Comparison of ENCODE assay signal across 8 cellular contexts in the genomic region with DNA sequence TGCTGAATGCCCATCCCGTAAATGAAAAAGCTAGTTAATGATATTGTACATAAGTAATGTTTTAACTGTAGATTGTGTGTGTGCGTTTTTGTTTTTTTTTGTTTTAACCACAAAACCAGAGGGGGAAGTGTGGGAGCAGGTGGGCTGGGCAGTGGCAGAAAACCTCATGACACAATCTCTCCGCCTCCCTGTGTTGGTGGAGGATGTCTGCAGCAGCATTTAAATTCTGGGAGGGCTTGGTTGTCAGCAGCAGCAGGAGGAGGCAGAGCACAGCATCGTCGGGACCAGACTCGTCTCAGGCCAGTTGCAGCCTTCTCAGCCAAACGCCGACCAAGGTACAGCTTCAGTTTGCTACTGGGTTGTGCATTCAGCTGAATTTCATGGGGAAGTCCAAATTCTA. TPM values are rescaled to one million over a fixed set of nuclear protein-coding genes. Genes with fewer than 3 reads are reported as not detected.
DNase-seq lines count a peak whose midpoint lies in the region; ATAC-seq and TF ChIP-seq lines count a peak whose summit lies in the region.
"Had no signal": no experiment of that assay in that cellular context is flagged by ENCODE, and none has a peak within 500 bp of the region (broad histone marks: within the 10 kb centered on the region; RNA-seq: fewer than 3 reads in every experiment).

SPP1 (plus strand) TSS at position 249 of the 400 bp plus-strand sequence. CDS start 1,182 bp downstream, outside the sequence.

- no peak for TF ChIP-seq POLR2A in NB4 (IDR thresholded peaks at IDR 0.05; ENCODE audit: extremely low read depth, insufficient read length)

- H3K4me3 ChIP-seq in NB4 (ENCODE audit: low read depth, low read length), result peak within 1 kb of the TSS; percentile 46

- DNase-seq in NB4 (ENCODE audit: low read depth) (peak; percentile 92), inferior parietal cortex (ENCODE audit: extremely low spot score) (peak; percentile 67), substantia nigra (lab: John Stamatoyannopoulos, UW) (peak in 48 of 49 donors; percentile 11 to 83 (median 67)), NK-92 (lab: John Stamatoyannopoulos, UW; ENCODE audit: unreplicated experiment) (no peak)
- DNase-seq in activated naive CD8-positive, alpha-beta T cell treated with anti-CD3 and anti-CD28 coated beads, Interleukin-2, amount 10 ng/mL, durations not matched to agents 7 days and 5 days, result no peak

- peak within 1 kb of the TSS; percentile 15 for H3K4me3 Mint-ChIP-seq in activated naive CD8-positive, alpha-beta T cell treated with anti-CD3 and anti-CD28 coated beads, Interleukin-2, amount 10 ng/mL, durations not matched to agents 7 days and 5 days

- H3K9me3 Mint-ChIP-seq in activated naive CD8-positive, alpha-beta T cell treated with anti-CD3 and anti-CD28 coated beads, Interleukin-2, amount 10 ng/mL, durations not matched to agents 7 days and 5 days, result no peaks in the 10 kb centered on the region

- H3K27ac Mint-ChIP-seq in activated naive CD8-positive, alpha-beta T cell treated with anti-CD3 and anti-CD28 coated beads, Interleukin-2, amount 10 ng/mL, durations not matched to agents 7 days and 5 days, result no peak within 1 kb of the TSS

- ATAC-seq in GM21786 (IDR thresholded peaks at IDR 0.05; ENCODE audit: unreplicated experiment), result peak; percentile 57
- ATAC-seq in activated naive CD8-positive, alpha-beta T cell treated with anti-CD3 and anti-CD28 coated beads, Interleukin-2, amount 10 ng/mL, durations not matched to agents 7 days and 5 days (ENCODE audit: low read depth), result peak; percentile 69

- H3K27ac ChIP-seq in substantia nigra (ENCODE audit: low read depth, low read length, poor library complexity, severe bottlenecking), result peak within 1 kb of the TSS; percentile 88
- H3K27ac ChIP-seq: parathyroid adenoma had no signal

- TF ChIP-seq CTCF in GM12872 (IDR thresholded peaks at IDR 0.05; ENCODE audit: insufficient read depth, low read depth, low read length) (0 out of 3 replicates have a peak, but pooled peaks have one; percentile 3), NB4 (IDR thresholded peaks at IDR 0.05; ENCODE audit: low read depth, low read length) (no peak)

- POLR2A ChIA-PET in activated naive CD8-positive, alpha-beta T cell treated with anti-CD3 and anti-CD28 coated beads, Interleukin-2, amount 10 ng/mL, durations not matched to agents 7 days and 5 days (lab: Charles Lee), result no interaction called here

- H3K27me3 Mint-ChIP-seq in activated naive CD8-positive, alpha-beta T cell treated with anti-CD3 and anti-CD28 coated beads, Interleukin-2, amount 10 ng/mL, durations not matched to agents 7 days and 5 days, result peaks cover 64% of the 10 kb centered on the region

- peaks cover 4% of the 10 kb centered on the region for H3K4me1 Mint-ChIP-seq in activated naive CD8-positive, alpha-beta T cell treated with anti-CD3 and anti-CD28 coated beads, Interleukin-2, amount 10 ng/mL, durations not matched to agents 7 days and 5 days

- no peaks in the 10 kb centered on the region for H3K36me3 Mint-ChIP-seq in activated naive CD8-positive, alpha-beta T cell treated with anti-CD3 and anti-CD28 coated beads, Interleukin-2, amount 10 ng/mL, durations not matched to agents 7 days and 5 days

RNA-seq across cellular contexts. Expression of gene SPP1, which starts in this region (rescaled TPM):
- total RNA-seq in activated naive CD8-positive, alpha-beta T cell treated with anti-CD3 and anti-CD28 coated beads, Interleukin-2, amount 10 ng/mL, durations not matched to agents 7 days and 5 days, result 10 to 100 TPM; 19.4 to 24.0 TPM

Comparison
In these comparisons a context has a peak if more than half of its experiments do, and no peak if none do; other contexts are left out.
1. DNase-seq: peak in NB4 (single experiment), inferior parietal cortex (single experiment) and substantia nigra (48 of 49); none in activated naive CD8-positive, alpha-beta T cell treated with anti-CD3 and anti-CD28 coated beads, Interleukin-2, amount 10 ng/mL, durations not matched to agents 7 days and 5 days (single experiment) and NK-92 (single experiment).